In genomic region chr6:28981391-28981832, GRCh38 we compare ENCODE assay signal across 9 cellular contexts. TPM values are rescaled to one million over a fixed set of nuclear protein-coding genes. Genes with fewer than 3 reads are reported as not detected.
DNase-seq lines count a peak whose midpoint lies in the region; ATAC-seq, FAIRE-seq and TF ChIP-seq lines count a peak whose summit lies in the region.
"Had no signal": no experiment of that assay in that cellular context is flagged by ENCODE, and none has a peak within 500 bp of the region (broad histone marks: within the 10 kb centered on the region; RNA-seq: fewer than 3 reads in every experiment).

No MANE protein-coding gene starts in this region.

- peak overlapping the region; percentile 87 for H3K4me2 ChIP-seq in HepG2 (ENCODE audit: low read depth, low read length)

- H3K4me3 Mint-ChIP-seq in chondrocyte (ENCODE audit: unreplicated experiment) = peak overlapping the region; percentile 70

- BruUV-seq in HepG2 (replicated peaks; lab: Mats Ljungman, UMichigan) = no TSS peak

- in situ Hi-C loops in HepG2 (cut with HindIII; ENCODE audit: extremely low pct_ligation_motif_present, low pct_unique_long_range_greater_than_20kb) = loop anchor here (5.0 kb wide), 1 partner anchor 39 kb away; no protein-coding TSS in a partner anchor

- H3K4me1 Mint-ChIP-seq in chondrocyte (ENCODE audit: low read depth) = peaks cover 46% of the 10 kb centered on the region

- peak overlapping the region; percentile 98 for H3K27ac ChIP-seq in HepG2 (ENCODE audit: extremely low read length, insufficient read depth, low read length)

- H3K4me3 ChIP-seq in HepG2 (replicated peaks in 1 of 3; ENCODE audit: insufficient read depth in 1 of 3, low read depth in 2 of 3, low read length in 3 of 3) = peak overlapping the region; percentile 71 to 97 (median 83)

- H3K27me3 Mint-ChIP-seq in chondrocyte (ENCODE audit: low read depth) = no peaks in the 10 kb centered on the region

- no peaks in the 10 kb centered on the region for H3K9me3 Mint-ChIP-seq in chondrocyte (ENCODE audit: low read depth)

- WGBS in HepG2 (ENCODE audit: low lambda C conversion rate) = under 1% methylated on average over 14 of the region's 14 CpGs

- H3K79me2 ChIP-seq in HepG2 (ENCODE audit: insufficient read depth, low read length) = no peaks in the 10 kb centered on the region

- peak; percentile 28 for ATAC-seq in HG02642 (IDR thresholded peaks at IDR 0.05; ENCODE audit: poor library complexity, unreplicated experiment)
- peak; percentile 40 to 42 for ATAC-seq in activated CD4-positive, CD25-positive, alpha-beta regulatory T cell treated with anti-CD3 and anti-CD28 coated beads, Interleukin-2, amount 50 U/mL, for 24 hours
- ATAC-seq in HepG2 = no peak; the same call in 2 of the 3 replicates

- no peak for FAIRE-seq in HepG2 (lab: Jason Lieb, UNC)
- FAIRE-seq in GM12892 (lab: Jason Lieb, UNC) = no peak
- FAIRE-seq: colon had no signal

- H4K20me1 ChIP-seq in HepG2 (ENCODE audit: insufficient read depth, low read length) = no peaks in the 10 kb centered on the region

- peak overlapping the region; percentile 88 for H2AFZ ChIP-seq in HepG2 (ENCODE audit: low read length)

- TF ChIP-seq POLR2A in HepG2 (IDR thresholded peaks at IDR 0.05; ENCODE audit: insufficient read depth in 1 of 2, low read depth in 2 of 2, low read length in 2 of 2) (no peak), GM12892 (IDR thresholded peaks at IDR 0.05; ENCODE audit: low read depth, low read length) (no peak)

- intact Hi-C loops in HepG2 (cut with micrococcal nuclease; ENCODE audit: unreplicated experiment) = loop anchor here (1.0 to 2.0 kb wide), 5 partner anchors 27 to 117 kb away; no protein-coding TSS in a partner anchor

- no peaks in the 10 kb centered on the region for H3K9me3 ChIP-seq in HepG2 (ENCODE audit: low read length)

- peak overlapping the region; percentile 89 for H3K9ac ChIP-seq in HepG2 (ENCODE audit: insufficient read depth, low read depth, low read length)

- H3K4me1 ChIP-seq in HepG2 (ENCODE audit: insufficient read depth, low read length) = peaks cover 61% of the 10 kb centered on the region

- CTCF ChIA-PET in HepG2 (lab: Yijun Ruan, JAX; ENCODE audit: low intra/inter-chr PET ratio, low total read pairs) = interaction anchor here (1.7 to 3.3 kb wide), 2 partner anchors 35 to 144 kb away, joined by 6 to 13 read pairs; no protein-coding TSS in a partner anchor

- H3K27ac Mint-ChIP-seq in chondrocyte (ENCODE audit: unreplicated experiment) = peak overlapping the region; percentile 90

- TF ChIP-seq CTCF in chondrocyte (IDR thresholded peaks at IDR 0.05) = peak; percentile 62
- peak; percentile 11; the same call in 1 of the 2 replicates for TF ChIP-seq CTCF in HepG2 (CRISPR knock-in tag; IDR thresholded peaks at IDR 0.05)

- H3K27me3 ChIP-seq in HepG2 (ENCODE audit: control insufficient read depth in 1 of 2, insufficient read depth in 2 of 2, low read length in 2 of 2) = no peaks in the 10 kb centered on the region; a peak in 2 of 5 replicates

- DNase-seq in DMS 273 treated with DMSO at 0.1 percent for 48 hours (lab: John Stamatoyannopoulos, UW) (peak; percentile 56), NCI-H2196 treated with DMSO at 0.1 percent for 48 hours (lab: John Stamatoyannopoulos, UW; ENCODE audit: unreplicated experiment) (peak; percentile 36), chondrocyte (ENCODE audit: low spot score) (no peak), HepG2 (ENCODE audit: low spot score) (peak; percentile 82), GM12892 (ENCODE audit: insufficient read length) (no peak)
- DNase-seq in stimulated activated CD4-positive, alpha-beta T cell treated with anti-CD3 and anti-CD28 coated beads, Interleukin-4, amount 100 ng/mL, for 24 hours = peak; percentile 88

- H3K36me3 ChIP-seq in HepG2 (replicated peaks in 1 of 2; ENCODE audit: control insufficient read depth in 1 of 2, insufficient read depth in 2 of 2, low read length in 2 of 2) = no peaks in the 10 kb centered on the region

- POLR2A ChIA-PET in HepG2 (lab: Yijun Ruan, JAX) = interaction anchor here (0.7 to 6.2 kb wide), 11 partner anchors 23 to 144 kb away, joined by 3 to 79 read pairs (median 10); partner anchors contain the start of gene TRIM27

- no peaks in the 10 kb centered on the region for H3K36me3 Mint-ChIP-seq in chondrocyte (ENCODE audit: low read depth)

- no peak for TF ChIP-seq RAD21 in HepG2 (CRISPR knock-in tag; IDR thresholded peaks at IDR 0.05)

- no peak for TF ChIP-seq EP300 in HepG2 (IDR thresholded peaks at IDR 0.05; ENCODE audit: low read depth in 2 of 2, low read length in 2 of 2)
- TF ChIP-seq EP300 in HepG2 (CRISPR knock-in tag; IDR thresholded peaks at IDR 0.05; ENCODE audit: borderline replicate concordance) = no peak

TF ChIP-seq in HepG2, 621 proteins besides CTCF, POLR2A, EP300 and RAD21 (continues in another document):
- TF ChIP-seq ZNF652 (CRISPR knock-in tag; IDR thresholded peaks at IDR 0.05; ENCODE audit: borderline replicate concordance, low read depth) = no peak

RNA-seq across cellular contexts. Expression of gene ZNF311, which starts 23.7 kb away (rescaled TPM):
- total RNA-seq in chondrocyte = 0.41 to 0.80 TPM (median 0.52 TPM) in 3 replicates
- not detected in 2 replicates for total RNA-seq in HepG2 (2016; rRNA removed; fragmentation: Illumina TruSeq; extraction: Trizol)
- total RNA-seq in HepG2 (2016; cell fraction: cytosol; rRNA removed; fragmentation: Illumina TruSeq; extraction: Trizol; ENCODE audit: low read depth) = not detected in 2 replicates
- total RNA-seq in HepG2 (2016; cell fraction: insoluble cytoplasmic fraction; rRNA removed; fragmentation: Illumina TruSeq; extraction: Trizol) = not detected in 2 replicates
- not detected in 2 replicates for total RNA-seq in HepG2 (2016; cell fraction: membrane; rRNA removed; fragmentation: Illumina TruSeq; extraction: Trizol)
- total RNA-seq in HepG2 (2016; cell fraction: nucleus; rRNA removed; fragmentation: Illumina TruSeq; extraction: Trizol) = not detected in 2 replicates
- polyA plus RNA-seq in HepG2 (2011; rRNA removed) = not detected in 2 replicates
- not detected in 2 replicates for polyA plus RNA-seq in HepG2 (2011; cell fraction: cytosol; rRNA removed)
- polyA plus RNA-seq in HepG2 (2011; cell fraction: nucleus; rRNA removed) = not detected in 2 replicates
- polyA plus RNA-seq in HepG2 (2012) = not detected in 2 replicates
- polyA plus RNA-seq in HepG2 (2016; cell fraction: cytosol; fragmentation: Illumina TruSeq; extraction: Trizol; ENCODE audit: low read depth) = not detected in 2 replicates
- not detected in 2 replicates for polyA plus RNA-seq in HepG2 (2016; cell fraction: insoluble cytoplasmic fraction; fragmentation: Illumina TruSeq; extraction: Trizol; ENCODE audit: low read depth)
- not detected in 2 replicates for polyA plus RNA-seq in HepG2 (2016; cell fraction: membrane; fragmentation: Illumina TruSeq; extraction: Trizol; ENCODE audit: low read depth)
- polyA plus RNA-seq in HepG2 (2016; cell fraction: nucleus; fragmentation: Illumina TruSeq; extraction: Trizol; ENCODE audit: insufficient read depth, low read depth) = not detected in 2 replicates
- 1.1 TPM in 1 of 2 replicates, not detected in the other for polyA minus RNA-seq in HepG2 (2011; rRNA and poly(A)+ RNA removed; ENCODE audit: low replicate concordance)
- not detected in 2 replicates for polyA minus RNA-seq in HepG2 (2011; cell fraction: cytosol; rRNA and poly(A)+ RNA removed)
- not detected in 2 replicates for polyA minus RNA-seq in HepG2 (2011; cell fraction: nucleus; rRNA and poly(A)+ RNA removed)
- polyA plus RNA-seq in GM12892 (2012; ENCODE audit: missing spikeins) = 0.08 TPM

RNA-seq across cellular contexts. Expression of gene TRIM27, which starts 57.6 kb away (rescaled TPM):
- total RNA-seq in chondrocyte (49.6 to 61.8 TPM (median 53.5 TPM) in 3 replicates), HepG2 (2016; rRNA removed; fragmentation: Illumina TruSeq; extraction: Trizol) (79.0 and 88.6 TPM in 2 replicates)
- total RNA-seq in HepG2 (2016; cell fraction: cytosol; rRNA removed; fragmentation: Illumina TruSeq; extraction: Trizol; ENCODE audit: low read depth) = 14.2 and 14.7 TPM in 2 replicates
- total RNA-seq in HepG2 (2016; cell fraction: insoluble cytoplasmic fraction; rRNA removed; fragmentation: Illumina TruSeq; extraction: Trizol) = 82.1 and 84.2 TPM in 2 replicates
- 35.6 and 36.2 TPM in 2 replicates for total RNA-seq in HepG2 (2016; cell fraction: membrane; rRNA removed; fragmentation: Illumina TruSeq; extraction: Trizol)
- 86.3 and 102 TPM in 2 replicates for total RNA-seq in HepG2 (2016; cell fraction: nucleus; rRNA removed; fragmentation: Illumina TruSeq; extraction: Trizol)
- polyA plus RNA-seq in HepG2 (2011; rRNA removed) = 108 and 112 TPM in 2 replicates
- polyA plus RNA-seq in HepG2 (2011; cell fraction: cytosol; rRNA removed) = 79.8 and 88.4 TPM in 2 replicates
- polyA plus RNA-seq in HepG2 (2011; cell fraction: nucleus; rRNA removed) = 158 and 172 TPM in 2 replicates
- 57.6 and 68.7 TPM in 2 replicates for polyA plus RNA-seq in HepG2 (2012)
- polyA plus RNA-seq in HepG2 (2016; cell fraction: cytosol; fragmentation: Illumina TruSeq; extraction: Trizol; ENCODE audit: low read depth) = 6.2 and 6.6 TPM in 2 replicates
- polyA plus RNA-seq in HepG2 (2016; cell fraction: insoluble cytoplasmic fraction; fragmentation: Illumina TruSeq; extraction: Trizol; ENCODE audit: low read depth) = 74.5 and 78.1 TPM in 2 replicates
- 14.8 and 17.7 TPM in 2 replicates for polyA plus RNA-seq in HepG2 (2016; cell fraction: membrane; fragmentation: Illumina TruSeq; extraction: Trizol; ENCODE audit: low read depth)
- polyA plus RNA-seq in HepG2 (2016; cell fraction: nucleus; fragmentation: Illumina TruSeq; extraction: Trizol; ENCODE audit: insufficient read depth, low read depth) = 88.3 and 97.6 TPM in 2 replicates
- 155 and 156 TPM in 2 replicates for polyA minus RNA-seq in HepG2 (2011; rRNA and poly(A)+ RNA removed; ENCODE audit: low replicate concordance)
- 47.8 and 51.6 TPM in 2 replicates for polyA minus RNA-seq in HepG2 (2011; cell fraction: cytosol; rRNA and poly(A)+ RNA removed)
- 183 and 209 TPM in 2 replicates for polyA minus RNA-seq in HepG2 (2011; cell fraction: nucleus; rRNA and poly(A)+ RNA removed)
- 33.3 TPM for polyA plus RNA-seq in GM12892 (2012; ENCODE audit: missing spikeins)

Comparison
In these comparisons a context has a peak if more than half of its experiments do, and no peak if none do; other contexts are left out.
1. DNase-seq: peak in DMS 273 treated with DMSO at 0.1 percent for 48 hours (single experiment), NCI-H2196 treated with DMSO at 0.1 percent for 48 hours (single experiment), HepG2 (single experiment) and stimulated activated CD4-positive, alpha-beta T cell treated with anti-CD3 and anti-CD28 coated beads, Interleukin-4, amount 100 ng/mL, for 24 hours (single experiment); none in chondrocyte (single experiment) and GM12892 (single experiment).